Comparison of ENCODE assay signal across 8 cellular contexts in the genomic region with DNA sequence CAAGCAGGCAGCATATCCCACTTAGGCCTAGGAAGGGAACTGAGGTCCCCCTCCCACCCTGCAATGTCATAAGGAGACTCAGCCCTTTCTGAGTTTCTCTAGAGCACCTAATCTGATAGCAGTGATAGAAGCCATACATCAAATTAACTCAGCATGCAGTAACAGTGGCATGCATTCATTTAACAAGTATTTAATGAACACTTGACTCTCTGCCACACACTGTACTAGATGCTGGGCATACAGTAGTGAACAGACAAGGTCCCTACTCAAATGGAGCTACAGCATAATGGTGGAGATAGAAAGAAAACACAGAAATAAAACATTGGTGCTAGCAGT. TPM values are rescaled to one million over a fixed set of nuclear protein-coding genes. Genes with fewer than 3 reads are reported as not detected.
A peak's percentile ranks its signal among the peaks of the same experiment; 100 is the strongest.
DNase-seq lines count a peak whose midpoint lies in the region; ATAC-seq and TF ChIP-seq lines count a peak whose summit lies in the region.

No MANE protein-coding gene starts in this region.

- H3K27me3 ChIP-seq in BLaER1 treated with 17β-estradiol and CSF1 and Interleukin-3, amounts not matched to agents 10 nM and 100 nM = no peaks in the 10 kb centered on the region
- no peaks in the 10 kb centered on the region for H3K27me3 ChIP-seq in HL-60 (ENCODE audit: insufficient read depth, poor library complexity, severe bottlenecking)
- H3K27me3 ChIP-seq in naive thymus-derived CD4-positive, alpha-beta T cell (ENCODE audit: control insufficient read depth in 2 of 2, insufficient read depth in 2 of 2, low read length in 2 of 2) = no peaks in the 10 kb centered on the region

- CTCF ChIA-PET in naive thymus-derived CD4-positive, alpha-beta T cell (lab: Charles Lee) = interaction anchor here (0.7 to 3.2 kb wide), 9 partner anchors 8 to 73 kb away, joined by 3 to 24 read pairs (median 6); no protein-coding TSS in a partner anchor
- CTCF ChIA-PET in WTC11 (lab: Charles Lee) = interaction anchor here (1.3 to 3.5 kb wide), 13 partner anchors 8 to 99 kb away, joined by 3 to 52 read pairs (median 6); a partner anchor contains a TSS

- peaks cover 38% of the 10 kb centered on the region for H3K36me3 Mint-ChIP-seq in activated naive CD8-positive, alpha-beta T cell treated with anti-CD3 and anti-CD28 coated beads for 36 hours
- peaks cover 0 to 61% (median 14%) of the 10 kb centered on the region in 5 donors for H3K36me3 Mint-ChIP-seq in naive thymus-derived CD4-positive, alpha-beta T cell
- H3K36me3 Mint-ChIP-seq in WTC11 = no peaks in the 10 kb centered on the region

- ATAC-seq in naive thymus-derived CD4-positive, alpha-beta T cell = no peak
- ATAC-seq in WTC11 (no peak), GM19467 (IDR thresholded peaks at IDR 0.05; ENCODE audit: unreplicated experiment) (no peak), HG02981 (IDR thresholded peaks at IDR 0.05; ENCODE audit: unreplicated experiment) (no peak)

- TF ChIP-seq CTCF in HL-60 (IDR thresholded peaks at IDR 0.05; ENCODE audit: insufficient read depth, low read length) (no peak), WTC11 (IDR thresholded peaks at IDR 0.05) (no peak)

- H3K9me3 ChIP-seq in BLaER1 treated with 17β-estradiol and CSF1 and Interleukin-3, amounts not matched to agents 10 nM and 100 nM (replicated peaks in 1 of 11) = no peaks in the 10 kb centered on the region
- H3K9me3 ChIP-seq in naive thymus-derived CD4-positive, alpha-beta T cell (ENCODE audit: control insufficient read depth in 2 of 3, low read length in 3 of 3) = no peaks in the 10 kb centered on the region

- H3K4me3 Mint-ChIP-seq in activated naive CD8-positive, alpha-beta T cell treated with anti-CD3 and anti-CD28 coated beads for 36 hours = peak overlapping the region; percentile 65
- H3K4me3 Mint-ChIP-seq in naive thymus-derived CD4-positive, alpha-beta T cell = peak overlapping the region; percentile 61 to 92 (median 75)
- no peak overlapping the region for H3K4me3 Mint-ChIP-seq in WTC11

- H3K9ac ChIP-seq in BLaER1 treated with 17β-estradiol and CSF1 and Interleukin-3, amounts not matched to agents 10 nM and 100 nM = peak overlapping the region; percentile 76 to 99 (median 97); a peak in 21 of 22 replicates

- no peaks in the 10 kb centered on the region for H3K27me3 Mint-ChIP-seq in activated naive CD8-positive, alpha-beta T cell treated with anti-CD3 and anti-CD28 coated beads for 36 hours
- H3K27me3 Mint-ChIP-seq in naive thymus-derived CD4-positive, alpha-beta T cell = no peaks in the 10 kb centered on the region
- no peaks in the 10 kb centered on the region for H3K27me3 Mint-ChIP-seq in WTC11 (ENCODE audit: low read depth)

- H3K27ac Mint-ChIP-seq in activated naive CD8-positive, alpha-beta T cell treated with anti-CD3 and anti-CD28 coated beads for 36 hours = peak overlapping the region; percentile 99
- peak overlapping the region; percentile 88 to 99 (median 97) for H3K27ac Mint-ChIP-seq in naive thymus-derived CD4-positive, alpha-beta T cell
- no peak overlapping the region for H3K27ac Mint-ChIP-seq in WTC11

- POLR2A ChIA-PET in naive thymus-derived CD4-positive, alpha-beta T cell (lab: Charles Lee) = interaction anchor here (0.7 to 11.5 kb wide), 11 partner anchors 10 to 67 kb away, joined by 3 to 182 read pairs (median 38); a partner anchor contains a TSS
- POLR2A ChIA-PET in WTC11 (lab: Charles Lee) = no interaction called here

- H3K4me3 ChIP-seq in BLaER1 treated with 17β-estradiol and CSF1 and Interleukin-3, amounts not matched to agents 10 nM and 100 nM = peak overlapping the region in 2 of 10 experiments; percentile 83 to 87; a peak in 2 of 20 replicates
- H3K4me3 ChIP-seq in HL-60 (replicated peaks; ENCODE audit: insufficient read depth, low read length) = no peak overlapping the region
- peak overlapping the region; percentile 20 for H3K4me3 ChIP-seq in naive thymus-derived CD4-positive, alpha-beta T cell (ENCODE audit: low read length)

- no peaks in the 10 kb centered on the region for H3K9me3 Mint-ChIP-seq in activated naive CD8-positive, alpha-beta T cell treated with anti-CD3 and anti-CD28 coated beads for 36 hours
- H3K9me3 Mint-ChIP-seq in naive thymus-derived CD4-positive, alpha-beta T cell = peaks cover 0 to 2% (median 0%) of the 10 kb centered on the region in 11 donors
- no peaks in the 10 kb centered on the region for H3K9me3 Mint-ChIP-seq in WTC11

- peaks cover 82 to 100% (median 95%) of the 10 kb centered on the region in 10 experiments for H3K4me1 ChIP-seq in BLaER1 treated with 17β-estradiol and CSF1 and Interleukin-3, amounts not matched to agents 10 nM and 100 nM
- H3K4me1 ChIP-seq in naive thymus-derived CD4-positive, alpha-beta T cell (ENCODE audit: control insufficient read depth in 2 of 2, insufficient read depth in 2 of 2, low read length in 2 of 2) = peaks cover 98 to 100% of the 10 kb centered on the region in 2 donors

- H3K4me2 ChIP-seq in BLaER1 treated with 17β-estradiol and CSF1 and Interleukin-3, amounts not matched to agents 10 nM and 100 nM = peak overlapping the region; percentile 89 to 99 (median 93)

- H3K27ac ChIP-seq in BLaER1 treated with 17β-estradiol and CSF1 and Interleukin-3, amounts not matched to agents 10 nM and 100 nM = peak overlapping the region; percentile 86 to 100 (median 99); a peak in 21 of 22 replicates
- peak overlapping the region; percentile 93 for H3K27ac ChIP-seq in HL-60 (replicated peaks)
- H3K27ac ChIP-seq in naive thymus-derived CD4-positive, alpha-beta T cell (ENCODE audit: low read depth, low read length) = peak overlapping the region; percentile 83

- DNase-seq in HL-60 (ENCODE audit: low read depth in 1 of 2, low spot score in 1 of 2) = no peak
- no peak for DNase-seq in activated naive CD8-positive, alpha-beta T cell treated with anti-CD3 and anti-CD28 coated beads for 36 hours
- no peak for DNase-seq in naive thymus-derived CD4-positive, alpha-beta T cell
- no peak for DNase-seq in WTC11 (ENCODE audit: low spot score)
- DNase-seq in AG20443 (ENCODE audit: low spot score) = no peak

- H3K36me3 ChIP-seq in BLaER1 treated with 17β-estradiol and CSF1 and Interleukin-3, amounts not matched to agents 10 nM and 100 nM = peaks cover 0 to 49% (median 30%) of the 10 kb centered on the region in 11 experiments; a peak in 15 of 22 replicates
- H3K36me3 ChIP-seq in naive thymus-derived CD4-positive, alpha-beta T cell (ENCODE audit: control insufficient read depth in 2 of 3, insufficient read depth in 3 of 3, low read length in 3 of 3) = peaks cover 0 to 4% (median 4%) of the 10 kb centered on the region in 3 experiments

- intact Hi-C loops in naive thymus-derived CD4-positive, alpha-beta T cell (cut with micrococcal nuclease) = loop anchor here in 1 of 2 donors (1.0 to 10.0 kb wide), 2 partner anchors 9 to 793 kb away; a partner anchor contains a TSS

- H4K20me1 ChIP-seq in BLaER1 treated with 17β-estradiol and CSF1 and Interleukin-3, amounts not matched to agents 10 nM and 100 nM = peaks cover 0 to 5% (median 0%) of the 10 kb centered on the region in 11 experiments; a peak in 1 of 22 replicates

- H3K4me1 Mint-ChIP-seq in activated naive CD8-positive, alpha-beta T cell treated with anti-CD3 and anti-CD28 coated beads for 36 hours = peaks cover 95% of the 10 kb centered on the region
- peaks cover 81 to 100% (median 100%) of the 10 kb centered on the region in 7 donors for H3K4me1 Mint-ChIP-seq in naive thymus-derived CD4-positive, alpha-beta T cell
- peaks cover 17% of the 10 kb centered on the region for H3K4me1 Mint-ChIP-seq in WTC11

TF ChIP-seq in WTC11, 78 proteins besides CTCF, POLR2A, EP300 and RAD21 (continues in another document):
- TF ChIP-seq GTF2I (CRISPR knock-in tag; conservative IDR thresholded peaks at IDR 0.05) = no peak
- TF ChIP-seq IRF2 (CRISPR knock-in tag; IDR thresholded peaks at IDR 0.05; ENCODE audit: borderline replicate concordance, low read depth) = no peak
- TF ChIP-seq, protein P1, sequence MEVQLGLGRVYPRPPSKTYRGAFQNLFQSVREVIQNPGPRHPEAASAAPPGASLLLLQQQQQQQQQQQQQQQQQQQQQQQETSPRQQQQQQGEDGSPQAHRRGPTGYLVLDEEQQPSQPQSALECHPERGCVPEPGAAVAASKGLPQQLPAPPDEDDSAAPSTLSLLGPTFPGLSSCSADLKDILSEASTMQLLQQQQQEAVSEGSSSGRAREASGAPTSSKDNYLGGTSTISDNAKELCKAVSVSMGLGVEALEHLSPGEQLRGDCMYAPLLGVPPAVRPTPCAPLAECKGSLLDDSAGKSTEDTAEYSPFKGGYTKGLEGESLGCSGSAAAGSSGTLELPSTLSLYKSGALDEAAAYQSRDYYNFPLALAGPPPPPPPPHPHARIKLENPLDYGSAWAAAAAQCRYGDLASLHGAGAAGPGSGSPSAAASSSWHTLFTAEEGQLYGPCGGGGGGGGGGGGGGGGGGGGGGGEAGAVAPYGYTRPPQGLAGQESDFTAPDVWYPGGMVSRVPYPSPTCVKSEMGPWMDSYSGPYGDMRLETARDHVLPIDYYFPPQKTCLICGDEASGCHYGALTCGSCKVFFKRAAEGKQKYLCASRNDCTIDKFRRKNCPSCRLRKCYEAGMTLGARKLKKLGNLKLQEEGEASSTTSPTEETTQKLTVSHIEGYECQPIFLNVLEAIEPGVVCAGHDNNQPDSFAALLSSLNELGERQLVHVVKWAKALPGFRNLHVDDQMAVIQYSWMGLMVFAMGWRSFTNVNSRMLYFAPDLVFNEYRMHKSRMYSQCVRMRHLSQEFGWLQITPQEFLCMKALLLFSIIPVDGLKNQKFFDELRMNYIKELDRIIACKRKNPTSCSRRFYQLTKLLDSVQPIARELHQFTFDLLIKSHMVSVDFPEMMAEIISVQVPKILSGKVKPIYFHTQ (CRISPR knock-in tag; IDR thresholded peaks at IDR 0.05) = no peak
- no peak for TF ChIP-seq ZNF671 (CRISPR knock-in tag; IDR thresholded peaks at IDR 0.05)
- TF ChIP-seq, protein P2, sequence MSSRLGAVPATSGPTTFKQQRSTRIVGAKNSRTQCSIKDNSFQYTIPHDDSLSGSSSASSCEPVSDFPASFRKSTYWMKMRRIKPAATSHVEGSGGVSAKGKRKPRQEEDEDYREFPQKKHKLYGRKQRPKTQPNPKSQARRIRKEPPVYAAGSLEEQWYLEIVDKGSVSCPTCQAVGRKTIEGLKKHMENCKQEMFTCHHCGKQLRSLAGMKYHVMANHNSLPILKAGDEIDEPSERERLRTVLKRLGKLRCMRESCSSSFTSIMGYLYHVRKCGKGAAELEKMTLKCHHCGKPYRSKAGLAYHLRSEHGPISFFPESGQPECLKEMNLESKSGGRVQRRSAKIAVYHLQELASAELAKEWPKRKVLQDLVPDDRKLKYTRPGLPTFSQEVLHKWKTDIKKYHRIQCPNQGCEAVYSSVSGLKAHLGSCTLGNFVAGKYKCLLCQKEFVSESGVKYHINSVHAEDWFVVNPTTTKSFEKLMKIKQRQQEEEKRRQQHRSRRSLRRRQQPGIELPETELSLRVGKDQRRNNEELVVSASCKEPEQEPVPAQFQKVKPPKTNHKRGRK (CRISPR knock-in tag; IDR thresholded peaks at IDR 0.05; ENCODE audit: borderline replicate concordance) = no peak
- no peak for TF ChIP-seq FOXP1 (CRISPR knock-in tag; IDR thresholded peaks at IDR 0.05; ENCODE audit: borderline replicate concordance)

RNA-seq across cellular contexts. Expression of a gene that starts 58.6 kb away (rescaled TPM):
- 1 to 10 TPM; 3.7 to 4.5 TPM for total RNA-seq in activated naive CD8-positive, alpha-beta T cell treated with anti-CD3 and anti-CD28 coated beads for 36 hours
- 10 to 100 TPM in 1 of 5 experiments, 1 to 10 TPM in 4; 6.8 to 10.8 (median 8.0) TPM for total RNA-seq in naive thymus-derived CD4-positive, alpha-beta T cell
- polyA plus RNA-seq in naive thymus-derived CD4-positive, alpha-beta T cell = 1 to 10 TPM; 1.8 to 3.6 TPM
- 3.6 to 4.9 TPM (median 4.4 TPM) in 3 replicates for total RNA-seq in WTC11 (2021)
